8 cellular contexts compared by ENCODE assay signal in the genomic region with DNA sequence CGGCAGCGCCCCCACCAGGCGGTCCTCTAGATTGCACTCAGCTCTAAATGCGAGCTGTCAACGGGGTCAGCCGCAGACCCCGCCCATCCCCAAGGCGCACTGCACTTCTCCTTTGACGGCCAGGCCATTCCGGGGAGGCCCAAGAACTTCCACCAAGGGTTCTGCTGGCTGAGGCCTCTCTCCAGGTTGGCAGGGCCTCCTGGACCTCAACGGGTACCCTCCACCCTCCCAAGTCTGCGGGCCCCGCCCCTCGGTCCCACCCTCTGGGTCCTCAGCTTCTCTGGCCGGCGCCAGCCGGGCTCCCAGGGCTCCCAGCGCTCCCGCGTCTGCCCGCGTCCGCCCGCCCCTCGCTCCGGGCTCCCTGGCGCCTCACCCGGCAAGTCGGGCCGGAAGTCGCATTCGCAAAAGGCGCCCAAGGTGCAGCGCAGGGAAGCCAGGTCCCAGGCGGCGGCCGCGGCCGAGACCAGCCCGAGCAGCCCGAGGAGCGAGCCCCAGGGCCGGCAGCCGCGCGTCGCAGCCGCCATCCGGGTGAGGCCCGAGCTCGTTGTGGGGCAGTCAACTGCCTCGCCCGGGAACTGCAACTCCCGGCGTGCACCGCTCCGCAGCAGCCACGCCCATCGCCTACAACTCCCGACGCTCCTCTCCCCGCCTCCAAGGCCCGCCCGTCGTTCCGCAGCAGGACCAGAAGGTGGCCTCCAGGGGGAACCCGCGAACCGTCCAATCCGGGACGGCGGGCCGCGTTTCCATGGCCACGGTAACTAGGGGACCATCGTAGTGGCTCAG. TPM values are rescaled to one million over a fixed set of nuclear protein-coding genes. Genes with fewer than 3 reads are reported as not detected.
DNase-seq lines count a peak whose midpoint lies in the region; FAIRE-seq and TF ChIP-seq lines count a peak whose summit lies in the region.

A gene (minus strand): TSS at position 548 of the 783 bp plus-strand sequence. CDS start 24 bp downstream, at position 524.

- no peak for TF ChIP-seq EP300 in suprapubic skin (IDR thresholded peaks at IDR 0.05)

- TF ChIP-seq POLR2A in suprapubic skin (IDR thresholded peaks at IDR 0.05), result peak in 1 of 2 donors; percentile 85

- peak; percentile 98 for DNase-seq in GM06990 (ENCODE audit: extremely low read depth, insufficient read length)
- DNase-seq in HFF-Myc (ENCODE audit: extremely low read depth, low read depth), result peak; percentile 85
- peak; percentile 95 for DNase-seq in MV-4-11 (lab: John Stamatoyannopoulos, UW)
- peak; percentile 97 for DNase-seq in SK-MEL-5 (ENCODE audit: low read depth, low spot score)
- peak; percentile 98 for DNase-seq in activated naive CD4-positive, alpha-beta T cell treated with Interleukin-2 at 50 U/mL for 16 hours
- DNase-seq in frontal cortex (ENCODE audit: low spot score in 2 of 2), result peak; percentile 98 to 99
- DNase-seq in non-pigmented ciliary epithelial cell (ENCODE audit: low read depth), result peak; percentile 84
- DNase-seq in suprapubic skin (ENCODE audit: low spot score in 2 of 2), result peak; percentile 99 to 100

- peak within 1 kb of the TSS; percentile 79 for H3K4me3 ChIP-seq in GM06990 (replicated peaks; ENCODE audit: low read depth, low read length)
- peak within 1 kb of the TSS; percentile 57 for H3K4me3 ChIP-seq in HFF-Myc (replicated peaks; ENCODE audit: low read depth, low read length)
- H3K4me3 ChIP-seq in suprapubic skin, result peak within 1 kb of the TSS; percentile 94

- TF ChIP-seq CTCF in GM06990 (IDR thresholded peaks at IDR 0.05; ENCODE audit: insufficient read depth, low read length, poor library complexity, severe bottlenecking), result peak; percentile 95
- TF ChIP-seq CTCF in HFF-Myc (IDR thresholded peaks at IDR 0.05; ENCODE audit: low read depth, low read length, missing control alignments), result peak; percentile 92
- TF ChIP-seq CTCF in suprapubic skin (IDR thresholded peaks at IDR 0.05), result peak; percentile 93 to 99

- WGBS in suprapubic skin, result 0% methylated on average over 6 of the region's 76 CpGs

- peak; percentile 52 for FAIRE-seq in frontal cortex (lab: Jason Lieb, UNC)

- no peaks in the 10 kb centered on the region for H3K9me3 ChIP-seq in suprapubic skin

- H3K36me3 ChIP-seq in GM06990 (ENCODE audit: control insufficient read depth, insufficient read depth, low read length), result peaks cover 12% of the 10 kb centered on the region
- peaks cover 32% of the 10 kb centered on the region for H3K36me3 ChIP-seq in suprapubic skin

- H3K27me3 ChIP-seq in GM06990 (replicated peaks; ENCODE audit: control insufficient read depth, insufficient read depth, low read length) (no peaks in the 10 kb centered on the region), suprapubic skin (no peaks in the 10 kb centered on the region)

- peak within 1 kb of the TSS; percentile 95 for H3K27ac ChIP-seq in suprapubic skin

- in situ Hi-C loops in SK-MEL-5 (cut with HindIII; ENCODE audit: low pct_unique_long_range_greater_than_20kb, low sequenced_read_pairs), result no loop called here

- peaks cover 22% of the 10 kb centered on the region for H3K4me1 ChIP-seq in suprapubic skin

RNA-seq across cellular contexts. Expression of the gene that starts here (rescaled TPM):
- total RNA-seq in SK-MEL-5 (2014; rRNA removed; shearing (Covaris generic)), result 9.0 and 10.5 TPM in 2 replicates
- 28.8 and 36.0 TPM in 2 replicates for polyA plus RNA-seq in SK-MEL-5 (2015; cell fraction: cytosol; rRNA removed)
- polyA plus RNA-seq in SK-MEL-5 (2015; cell fraction: nucleus; rRNA removed), result 17.0 and 24.8 TPM in 2 replicates
- total RNA-seq in frontal cortex (7.3 TPM), suprapubic skin (10 to 100 TPM; 16.1 to 24.3 (median 19.3) TPM)

Comparison
In these comparisons a context has a peak if more than half of its experiments do, and no peak if none do; other contexts are left out.
1. Peak in every context shown above with its lines: DNase-seq, H3K4me3 ChIP-seq and H3K27ac ChIP-seq.